ENCODE assay signal across 7 cellular contexts in the genomic region with DNA sequence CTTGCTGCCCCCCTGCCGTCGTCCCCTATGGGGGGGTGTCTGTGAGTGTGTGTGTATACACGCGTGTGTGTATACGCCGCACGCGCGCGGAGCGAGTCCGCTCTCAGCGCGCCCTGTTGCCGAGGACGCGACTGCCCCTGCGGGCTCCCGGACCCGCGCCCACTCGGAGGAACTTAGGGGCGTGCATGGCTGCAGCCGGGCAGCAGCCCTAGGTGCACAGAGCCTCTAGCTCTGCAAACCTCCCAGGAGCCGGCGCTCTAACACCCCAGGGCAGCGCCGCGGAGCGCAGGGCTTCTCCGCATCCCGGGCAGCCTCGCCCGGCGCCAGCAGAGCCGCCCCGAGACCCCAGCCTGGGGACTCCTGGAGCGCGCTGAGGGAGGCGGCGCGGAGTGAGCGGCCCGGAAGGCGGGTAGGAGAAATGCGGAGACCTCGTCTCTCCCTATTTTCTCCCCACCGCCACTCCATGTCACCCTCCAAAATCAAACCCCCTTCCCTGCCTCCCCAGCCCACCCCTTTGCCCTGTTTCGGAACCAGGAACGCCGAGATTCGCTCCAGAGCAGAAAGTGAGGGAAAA. TPM values are rescaled to one million over a fixed set of nuclear protein-coding genes. Genes with fewer than 3 reads are reported as not detected.
DNase-seq lines count a peak whose midpoint lies in the region; ATAC-seq and TF ChIP-seq lines count a peak whose summit lies in the region.

No MANE protein-coding gene starts in this region.

- H3K36me3 ChIP-seq in OCI-LY7 (ENCODE audit: insufficient read depth, low read length) = peaks cover 34% of the 10 kb centered on the region
- peaks cover 0 to 10% of the 10 kb centered on the region in 2 donors for H3K36me3 ChIP-seq in psoas muscle (ENCODE audit: insufficient read depth in 1 of 2, low read depth in 1 of 2)

- TF ChIP-seq CTCF in GM10248 (IDR thresholded peaks at IDR 0.05; ENCODE audit: control extremely low read depth, extremely low read depth, low read depth, missing control alignments) (peak; percentile 24), OCI-LY7 (conservative IDR thresholded peaks at IDR 0.05; ENCODE audit: low read length) (peak; percentile 26; the same call in 1 of the 2 replicates), psoas muscle (IDR thresholded peaks at IDR 0.05) (peak; percentile 5)

- H3K27ac ChIP-seq in OCI-LY7 (ENCODE audit: low read depth, low read length, poor library complexity, severe bottlenecking) (peak overlapping the region; percentile 83), right cardiac atrium (ENCODE audit: low read length) (peak overlapping the region; percentile 67), psoas muscle (peak overlapping the region; percentile 87)

- peaks cover 8% of the 10 kb centered on the region; the same call in 1 of the 2 replicates for H3K9me3 ChIP-seq in OCI-LY7 (ENCODE audit: low read length)
- H3K9me3 ChIP-seq in right cardiac atrium (ENCODE audit: control insufficient read depth, low read length) = no peaks in the 10 kb centered on the region
- H3K9me3 ChIP-seq in psoas muscle = peaks cover 2% of the 10 kb centered on the region

- no TSS peak for BruUV-seq in OCI-LY7 (replicated peaks; lab: Mats Ljungman, UMichigan)

- H3K4me3 ChIP-seq in OCI-LY7 (ENCODE audit: low read depth, low read length, poor library complexity, severe bottlenecking) (peak overlapping the region; percentile 83), right cardiac atrium (ENCODE audit: low read length) (peak overlapping the region; percentile 90), psoas muscle (peak overlapping the region; percentile 94)

- WGBS in right cardiac atrium = under 1% methylated on average over 52 of the region's 52 CpGs
- 0 to 1% (median 1%) methylated on average over 41 to 52 of the region's 52 CpGs for WGBS in psoas muscle, 3 donors

- H3K27me3 ChIP-seq in right cardiac atrium (ENCODE audit: control insufficient read depth, insufficient read depth) (no peaks in the 10 kb centered on the region), psoas muscle (ENCODE audit: insufficient read depth in 3 of 3, low read length in 2 of 3) (no peaks in the 10 kb centered on the region)

- no peak overlapping the region for H2AFZ ChIP-seq in OCI-LY7 (ENCODE audit: low read length)

- peak overlapping the region; percentile 85 for H3K4me2 ChIP-seq in OCI-LY7 (ENCODE audit: low read length)

- POLR2A ChIA-PET in GM10248 (lab: Yijun Ruan, JAX) = interaction anchor here (0.6 kb wide), 1 partner anchor 36 kb away, joined by 3 read pairs; no protein-coding TSS in a partner anchor
- POLR2A ChIA-PET in HEK293T (lab: Yijun Ruan, JAX) = interaction anchor here (1.1 kb wide), 2 partner anchors 29 to 40 kb away, joined by 3 read pairs; no protein-coding TSS in a partner anchor
- POLR2A ChIA-PET in OCI-LY7 (lab: Charles Lee) = interaction anchor here (0.9 to 3.2 kb wide), 9 partner anchors 9 to 88 kb away, joined by 4 to 20 read pairs (median 4); no protein-coding TSS in a partner anchor

- ATAC-seq in right cardiac atrium = peak; percentile 62 to 70
- peak; percentile 53 to 74 (median 74) for ATAC-seq in psoas muscle

- CTCF ChIA-PET in GM10248 (lab: Yijun Ruan, JAX) = interaction anchor here (1.2 to 1.7 kb wide), 3 partner anchors 41 to 105 kb away, joined by 3 to 5 read pairs (median 5); no protein-coding TSS in a partner anchor
- CTCF ChIA-PET in HEK293T (lab: Yijun Ruan, JAX) = interaction anchor here (1.2 kb wide), 1 partner anchor 12 kb away, joined by 3 read pairs; no protein-coding TSS in a partner anchor
- CTCF ChIA-PET in OCI-LY7 (lab: Charles Lee; ENCODE audit: unreplicated experiment) = no interaction called here

- H4K20me1 ChIP-seq in OCI-LY7 (ENCODE audit: insufficient read depth, low read length) = peaks cover 18% of the 10 kb centered on the region

- H3K9me2 ChIP-seq in OCI-LY7 (ENCODE audit: insufficient read depth, low read length) = no peaks in the 10 kb centered on the region

- peak; percentile 43 for DNase-seq in GM10248 (ENCODE audit: extremely low spot score)
- DNase-seq in HEK293T (ENCODE audit: extremely low spot score) = peak; percentile 49
- peak; percentile 85 for DNase-seq in OCI-LY7 (ENCODE audit: low spot score)
- peak; percentile 23 for DNase-seq in amniotic epithelial cell (ENCODE audit: low read depth)
- DNase-seq in right cardiac atrium = peak; percentile 47 to 76 (median 73)
- peak; percentile 39 to 74 for DNase-seq in psoas muscle
- no peak for DNase-seq in MV-4-11 (lab: John Stamatoyannopoulos, UW)

- peaks cover 54% of the 10 kb centered on the region for H3K79me2 ChIP-seq in OCI-LY7 (ENCODE audit: insufficient read depth, low read depth, low read length)

- intact Hi-C loops in OCI-LY7 (cut with micrococcal nuclease; ENCODE audit: unreplicated experiment) = loop anchor here (2.0 to 10.0 kb wide), 4 partner anchors 36 to 331 kb away; a partner anchor contains a TSS
- intact Hi-C loops in right cardiac atrium (cut with DNase I) = loop anchor here (2.0 to 10.0 kb wide), 5 partner anchors 84 to 106 kb away; no protein-coding TSS in a partner anchor
- intact Hi-C loops in psoas muscle (cut with DNase I) = loop anchor here (2.0 to 5.0 kb wide), 5 partner anchors 36 to 101 kb away; no protein-coding TSS in a partner anchor

- peaks cover 61% of the 10 kb centered on the region for H3K4me1 ChIP-seq in OCI-LY7 (ENCODE audit: insufficient read depth, low read length, poor library complexity, severe bottlenecking)
- no peaks in the 10 kb centered on the region for H3K4me1 ChIP-seq in right cardiac atrium (ENCODE audit: control insufficient read depth, insufficient read depth, low read length)
- H3K4me1 ChIP-seq in psoas muscle = peaks cover 23% of the 10 kb centered on the region

TF ChIP-seq in HEK293T, 16 proteins besides CTCF, POLR2A, EP300 and RAD21:
- no peak for TF ChIP-seq FOXK2 (IDR thresholded peaks at IDR 0.05)
- TF ChIP-seq TARDBP (IDR thresholded peaks at IDR 0.05) = no peak
- TF ChIP-seq HDGF (IDR thresholded peaks at IDR 0.05; ENCODE audit: borderline replicate concordance) = no peak
- TF ChIP-seq FOXM1 (IDR thresholded peaks at IDR 0.05; ENCODE audit: borderline replicate concordance) = no peak
- TF ChIP-seq ARNT (IDR thresholded peaks at IDR 0.05) = no peak
- TF ChIP-seq ELF4 (IDR thresholded peaks at IDR 0.05) = no peak
- TF ChIP-seq CTBP1 (IDR thresholded peaks at IDR 0.05; ENCODE audit: borderline replicate concordance) = no peak
- no peak for TF ChIP-seq NFRKB (IDR thresholded peaks at IDR 0.05)
- TF ChIP-seq FOXA1 (IDR thresholded peaks at IDR 0.05) = no peak
- TF ChIP-seq, protein P1, sequence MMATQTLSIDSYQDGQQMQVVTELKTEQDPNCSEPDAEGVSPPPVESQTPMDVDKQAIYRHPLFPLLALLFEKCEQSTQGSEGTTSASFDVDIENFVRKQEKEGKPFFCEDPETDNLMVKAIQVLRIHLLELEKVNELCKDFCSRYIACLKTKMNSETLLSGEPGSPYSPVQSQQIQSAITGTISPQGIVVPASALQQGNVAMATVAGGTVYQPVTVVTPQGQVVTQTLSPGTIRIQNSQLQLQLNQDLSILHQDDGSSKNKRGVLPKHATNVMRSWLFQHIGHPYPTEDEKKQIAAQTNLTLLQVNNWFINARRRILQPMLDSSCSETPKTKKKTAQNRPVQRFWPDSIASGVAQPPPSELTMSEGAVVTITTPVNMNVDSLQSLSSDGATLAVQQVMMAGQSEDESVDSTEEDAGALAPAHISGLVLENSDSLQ (IDR thresholded peaks at IDR 0.05) = no peak
- TF ChIP-seq L3MBTL2 (conservative IDR thresholded peaks at IDR 0.05) = no peak
- TF ChIP-seq SUZ12 (IDR thresholded peaks at IDR 0.05) = no peak
- TF ChIP-seq ZNF384 (IDR thresholded peaks at IDR 0.05) = no peak
- no peak for TF ChIP-seq SP1 (IDR thresholded peaks at IDR 0.05)
- no peak for TF ChIP-seq LEF1 (IDR thresholded peaks at IDR 0.05; ENCODE audit: borderline replicate concordance)

RNA-seq across cellular contexts. Expression of a gene that starts 0.6 kb away (rescaled TPM):
- total RNA-seq in OCI-LY7 (2014; rRNA removed; shearing (Covaris generic)) = 17.8 and 20.5 TPM in 2 replicates
- total RNA-seq in OCI-LY7 (2022) = 33.3 and 33.4 TPM in 2 replicates
- 10 to 100 TPM in 2 of 4 donors, 1 to 10 TPM in 2; 9.6 to 15.4 (median 11.1) TPM for total RNA-seq in right cardiac atrium
- polyA plus RNA-seq in right cardiac atrium = 9.6 TPM
- 10 to 100 TPM in 3 of 4 donors, 1 to 10 TPM in 1; 7.7 to 14.1 (median 12.3) TPM for total RNA-seq in psoas muscle
- 1 to 10 TPM; 3.9 to 8.9 (median 8.4) TPM for polyA plus RNA-seq in psoas muscle
